ENCODE assay signal across 8 cellular contexts in the genomic region with DNA sequence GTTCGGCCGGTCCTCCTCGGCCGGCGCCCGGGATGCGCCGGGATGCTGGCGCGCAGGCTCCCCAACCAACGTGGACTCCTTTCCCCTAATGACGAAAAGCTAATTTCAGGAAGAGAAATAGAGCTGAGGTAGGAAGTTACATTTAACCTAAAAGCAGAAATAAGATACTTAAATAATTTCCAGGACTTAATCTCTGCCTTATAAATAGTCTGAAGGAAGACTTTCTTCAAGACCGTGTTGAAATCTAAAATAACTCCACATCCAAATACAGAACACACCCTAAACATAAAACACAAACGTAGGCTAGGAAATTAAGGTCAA. TPM values are rescaled to one million over a fixed set of nuclear protein-coding genes. Genes with fewer than 3 reads are reported as not detected.
A peak's percentile ranks its signal among the peaks of the same experiment; 100 is the strongest.
DNase-seq lines count a peak whose midpoint lies in the region; ATAC-seq, FAIRE-seq and TF ChIP-seq lines count a peak whose summit lies in the region.

No MANE protein-coding gene starts in this region.

- H3K4me3 ChIP-seq in A549 (peak overlapping the region; percentile 84), body of pancreas (peak overlapping the region; percentile 67 to 75), mesodermal cell (ENCODE audit: extremely low read depth, insufficient read depth, low read length, poor library complexity, severe bottlenecking) (peak overlapping the region; percentile 92)

- no peaks in the 10 kb centered on the region for H3K9me3 Mint-ChIP-seq in HFFc6

- 0 out of 2 replicates have a peak, but pooled peaks cover 3% of the 10 kb centered on the region for H3K27me3 Mint-ChIP-seq in HFFc6 (ENCODE audit: insufficient read depth)

- FAIRE-seq in A549 (lab: Jason Lieb, UNC), result no peak

- ATAC-seq in A549 (no peak), body of pancreas (no peak), GM21576 (IDR thresholded peaks at IDR 0.05; ENCODE audit: unreplicated experiment) (no peak)

- DNase-seq in A549 (ENCODE audit: low read depth in 1 of 2, low spot score in 1 of 2) (no peak), HFFc6 (no peak), body of pancreas (no peak), COLO668 (lab: John Stamatoyannopoulos, UW; ENCODE audit: unreplicated experiment) (no peak), NCI-H128 (lab: John Stamatoyannopoulos, UW; ENCODE audit: unreplicated experiment) (no peak)
- no peak for DNase-seq in activated effector memory CD4-positive, alpha-beta T cell treated with anti-CD3 and anti-CD28 coated beads, Interleukin-2, amount 50 U/mL, for 16 hours

- TF ChIP-seq POLR2A in A549 (IDR thresholded peaks at IDR 0.05; ENCODE audit: low read length), result no peak; the same call in 1 of the 2 replicates
- no peak for TF ChIP-seq POLR2A in body of pancreas (IDR thresholded peaks at IDR 0.05)

- intact Hi-C loops in body of pancreas (cut with DNase I), result no loop called here

- CTCF ChIA-PET in A549 (lab: Yijun Ruan, JAX), result no interaction called here

- TF ChIP-seq CTCF in A549 (IDR thresholded peaks at IDR 0.05) (no peak), HFFc6 (IDR thresholded peaks at IDR 0.05) (no peak), body of pancreas (IDR thresholded peaks at IDR 0.05) (no peak)

- POLR2A ChIA-PET in A549 (lab: Yijun Ruan, JAX), result no interaction called here

- TF ChIP-seq EP300 in A549 (IDR thresholded peaks at IDR 0.05), result no peak

- peaks cover 0 to 1% of the 10 kb centered on the region in 2 donors for H3K36me3 ChIP-seq in body of pancreas (replicated peaks in 1 of 2; ENCODE audit: insufficient read depth in 1 of 2, low read depth in 2 of 2)
- H3K36me3 ChIP-seq in mesodermal cell (ENCODE audit: control insufficient read depth, insufficient read depth, low read length), result peaks cover 34% of the 10 kb centered on the region

- peaks cover 47% of the 10 kb centered on the region for H3K4me1 Mint-ChIP-seq in HFFc6 (ENCODE audit: low read depth)

- H3K9me3 ChIP-seq in A549 (no peaks in the 10 kb centered on the region), body of pancreas (no peaks in the 10 kb centered on the region), mesodermal cell (ENCODE audit: control insufficient read depth, low read length) (no peaks in the 10 kb centered on the region)

- H3K27ac ChIP-seq in A549 (peak overlapping the region; percentile 91 to 99), body of pancreas (peak overlapping the region; percentile 88 to 97 (median 94)), mesodermal cell (ENCODE audit: low read depth, low read length, severe bottlenecking) (peak overlapping the region; percentile 93)

- peaks cover 16% of the 10 kb centered on the region for H3K36me3 Mint-ChIP-seq in HFFc6 (ENCODE audit: low read depth)

- peaks cover 15% of the 10 kb centered on the region; the same call in 2 of the 3 replicates for H3K4me1 ChIP-seq in A549
- peaks cover 25% of the 10 kb centered on the region for H3K4me1 ChIP-seq in body of pancreas
- H3K4me1 ChIP-seq in mesodermal cell (ENCODE audit: control insufficient read depth, insufficient read depth, low read length, poor library complexity, severe bottlenecking), result peaks cover 20% of the 10 kb centered on the region

- peak overlapping the region; percentile 76 for H3K4me2 ChIP-seq in A549

- peak overlapping the region; percentile 90 for H3K27ac Mint-ChIP-seq in HFFc6

- no peaks in the 10 kb centered on the region for H3K27me3 ChIP-seq in body of pancreas

- under 1% methylated on average over 14 of the region's 14 CpGs for WGBS in A549 (ENCODE audit: missing lambda C conversion rate)
- WGBS in body of pancreas, 2 donors, result 1% methylated on average over 14 of the region's 14 CpGs
- 0% methylated on average over 1 to 5 of the region's 14 CpGs for WGBS in mesodermal cell (ENCODE audit: insufficient coverage in 2 of 2), 2 experiments

- peak overlapping the region; percentile 93 for H3K4me3 Mint-ChIP-seq in HFFc6

- TF ChIP-seq RAD21 in A549 (conservative IDR thresholded peaks at IDR 0.05 in 1 of 2, IDR thresholded peaks at IDR 0.05 in 1 of 2), result no peak

TF ChIP-seq in A549, 52 proteins besides CTCF, POLR2A, EP300 and RAD21:
- TF ChIP-seq ZC3H11A (IDR thresholded peaks at IDR 0.05) (no peak), E2F6 (IDR thresholded peaks at IDR 0.05; ENCODE audit: borderline replicate concordance, low read depth) (no peak), NFE2L2 (conservative IDR thresholded peaks at IDR 0.05; ENCODE audit: low read length) (no peak), KDM5A (IDR thresholded peaks at IDR 0.05) (no peak), HDAC2 (IDR thresholded peaks at IDR 0.05) (no peak), FOSB (CRISPR knock-in tag; IDR thresholded peaks at IDR 0.05) (no peak), HEYL (CRISPR knock-in tag; IDR thresholded peaks at IDR 0.05) (no peak), BCL3 (IDR thresholded peaks at IDR 0.05) (no peak), TFCP2L1 (CRISPR knock-in tag; IDR thresholded peaks at IDR 0.05) (no peak)

RNA-seq across cellular contexts. Expression of gene ASF1A, which starts 1.2 kb away (rescaled TPM):
- polyA plus RNA-seq in A549 (2011; rRNA removed), result 15.9 and 24.6 TPM in 2 replicates
- polyA plus RNA-seq in A549 (2012; cell fraction: cytosol; rRNA removed), result 3.6 and 6.4 TPM in 2 replicates
- polyA plus RNA-seq in A549 (2012; cell fraction: nucleus; rRNA removed), result 4.3 and 5.6 TPM in 2 replicates
- polyA plus RNA-seq in A549 (2017; fragmentation: RNase III; extraction: RNeasy Plus Mini Kit Qiagen cat#74134 plus additional on column Dnase treatment), result 11.8 to 13.1 TPM (median 12.2 TPM) in 3 replicates
- polyA minus RNA-seq in A549 (2011; rRNA and poly(A)+ RNA removed), result 6.1 and 8.3 TPM in 2 replicates
- 10 to 100 TPM; 17.3 to 25.9 (median 21.7) TPM for total RNA-seq in HFFc6 (2021; fragmentation: NEBNext Ultra II Directional; extraction: Animal tissue kit (Norgen Biotek cat#: 25700))
- 1 to 10 TPM; 6.3 to 7.8 TPM for total RNA-seq in body of pancreas
- 31.1 TPM for polyA plus RNA-seq in mesodermal cell (2013, experiment 1 of 2)
- polyA plus RNA-seq in mesodermal cell (2013, experiment 2 of 2), result 29.1 TPM

RNA-seq across cellular contexts. Expression of gene MCM9, which starts 39.8 kb away (rescaled TPM):
- polyA plus RNA-seq in A549 (2011; rRNA removed) (5.4 and 6.0 TPM in 2 replicates), A549 (2017; fragmentation: RNase III; extraction: RNeasy Plus Mini Kit Qiagen cat#74134 plus additional on column Dnase treatment) (5.1 to 6.0 TPM (median 5.7 TPM) in 3 replicates)
- 1.9 and 2.2 TPM in 2 replicates for polyA plus RNA-seq in A549 (2012; cell fraction: cytosol; rRNA removed)
- 2.1 and 3.5 TPM in 2 replicates for polyA plus RNA-seq in A549 (2012; cell fraction: nucleus; rRNA removed)
- 10.6 and 11.9 TPM in 2 replicates for polyA minus RNA-seq in A549 (2011; rRNA and poly(A)+ RNA removed)
- total RNA-seq in HFFc6 (2021; fragmentation: NEBNext Ultra II Directional; extraction: Animal tissue kit (Norgen Biotek cat#: 25700)), result 1 to 10 TPM; 4.6 to 5.7 (median 5.0) TPM
- 10 to 100 TPM in 1 of 2 donors, 1 to 10 TPM in 1; 9.9 to 33.9 TPM for total RNA-seq in body of pancreas
- polyA plus RNA-seq in mesodermal cell (2013, experiment 1 of 2), result 6.8 TPM
- polyA plus RNA-seq in mesodermal cell (2013, experiment 2 of 2), result 7.5 TPM
